28 cellular contexts compared by ENCODE assay signal in genomic region chr9:27470291-27470805, GRCh38. TPM values are rescaled to one million over a fixed set of nuclear protein-coding genes. Genes with fewer than 3 reads are reported as not detected.
A peak's percentile ranks its signal among the peaks of the same experiment; 100 is the strongest.
DNase-seq lines count a peak whose midpoint lies in the region; ATAC-seq, FAIRE-seq and TF ChIP-seq lines count a peak whose summit lies in the region.
"Had no signal": no experiment of that assay in that cellular context is flagged by ENCODE, and none has a peak within 500 bp of the region (broad histone marks: within the 10 kb centered on the region; RNA-seq: fewer than 3 reads in every experiment).

No MANE protein-coding gene starts in this region.

- H3K36me3 ChIP-seq in BLaER1 treated with 17β-estradiol and CSF1 and Interleukin-3, amounts not matched to agents 10 nM and 100 nM: peaks cover 0 to 9% (median 0%) of the 10 kb centered on the region in 11 experiments; a peak in 2 of 22 replicates
- H3K36me3 ChIP-seq in sigmoid colon: no peaks in the 10 kb centered on the region
- H3K36me3 ChIP-seq: transverse colon had no signal

- peak; percentile 74 for DNase-seq in NCI-H82 (lab: John Stamatoyannopoulos, UW)
- no peak for DNase-seq in glutamatergic neuron
- DNase-seq in sigmoid colon: no peak
- no peak for DNase-seq in H54 (ENCODE audit: insufficient read length, low spot score)
- DNase-seq in left lobe of liver (ENCODE audit: low spot score): no peak
- no peak for DNase-seq in NCI-H226
- DNase-seq in left ventricle myocardium superior: no peak
- DNase-seq: activated CD4-positive, alpha-beta T cell treated with anti-CD3 and anti-CD28 coated beads, Interleukin-2, amount 50 U/mL, for 4 hours; activated CD8-positive, alpha-beta memory T cell treated with anti-CD3 and anti-CD28 coated beads, Interleukin-2, amount 50 U/mL, for 48 hours; C1 segment of cervical spinal cord; Calu3; EL; GM23248; left colon; NCI-H1105; nucleus accumbens; stimulated activated naive CD4-positive, alpha-beta T cell; transverse colon had no signal

- H3K27ac Mint-ChIP-seq in glutamatergic neuron (ENCODE audit: unreplicated experiment): peak overlapping the region; percentile 50

- WGBS in sigmoid colon, 2 donors: 96 to 98% methylated on average over 6 of the region's 6 CpGs

- TF ChIP-seq POLR2A in sigmoid colon (IDR thresholded peaks at IDR 0.05) (no peak), H54 (IDR thresholded peaks at IDR 0.05; ENCODE audit: low read depth, low read length) (no peak)

- H3K4me2 ChIP-seq in BLaER1 treated with 17β-estradiol and CSF1 and Interleukin-3, amounts not matched to agents 10 nM and 100 nM: peak overlapping the region; percentile 56 to 81 (median 71)
- H3K4me2 ChIP-seq: smooth muscle cell had no signal

- no peak overlapping the region for H3K4me3 Mint-ChIP-seq in glutamatergic neuron (ENCODE audit: unreplicated experiment)

- no peak overlapping the region for H3K9ac ChIP-seq in BLaER1 treated with 17β-estradiol and CSF1 and Interleukin-3, amounts not matched to agents 10 nM and 100 nM
- H3K9ac ChIP-seq: GM23248 had no signal

- TF ChIP-seq CTCF in glutamatergic neuron (IDR thresholded peaks at IDR 0.05; ENCODE audit: partially characterized antibody, unreplicated experiment): no peak
- no peak for TF ChIP-seq CTCF in sigmoid colon (IDR thresholded peaks at IDR 0.05)

- FAIRE-seq in H54 (lab: Jason Lieb, UNC): no peak
- FAIRE-seq: colon, endometrium, HepG2 had no signal

- peaks cover 2% of the 10 kb centered on the region for H3K9me3 Mint-ChIP-seq in glutamatergic neuron (ENCODE audit: unreplicated experiment)

- ATAC-seq in left lobe of liver: no peak
- no peak for ATAC-seq in left ventricle myocardium superior
- ATAC-seq: HepG2, left colon had no signal

- peaks cover 15% of the 10 kb centered on the region for H3K4me1 Mint-ChIP-seq in glutamatergic neuron (ENCODE audit: low read depth, unreplicated experiment)

- intact Hi-C loops in sigmoid colon (cut with DNase I) (no loop called here), left ventricle myocardium superior (cut with micrococcal nuclease) (loop anchor here (10.0 kb wide), 1 partner anchor 86 kb away; no protein-coding TSS in a partner anchor)

- peak overlapping the region in 7 of 11 experiments; percentile 2 to 34 (median 14); a peak in 7 of 22 replicates for H3K27ac ChIP-seq in BLaER1 treated with 17β-estradiol and CSF1 and Interleukin-3, amounts not matched to agents 10 nM and 100 nM
- peak overlapping the region in 3 of 4 donors; percentile 72 to 76 (median 75) for H3K27ac ChIP-seq in sigmoid colon
- H3K27ac ChIP-seq: GM23248 had no signal

- H3K27me3 ChIP-seq in BLaER1 treated with 17β-estradiol and CSF1 and Interleukin-3, amounts not matched to agents 10 nM and 100 nM: no peaks in the 10 kb centered on the region
- no peaks in the 10 kb centered on the region for H3K27me3 ChIP-seq in sigmoid colon
- H3K27me3 ChIP-seq: transverse colon had no signal

- no peaks in the 10 kb centered on the region for H4K20me1 ChIP-seq in BLaER1 treated with 17β-estradiol and CSF1 and Interleukin-3, amounts not matched to agents 10 nM and 100 nM

- H3K27me3 Mint-ChIP-seq in glutamatergic neuron (ENCODE audit: unreplicated experiment): no peaks in the 10 kb centered on the region

- TF ChIP-seq EP300 in sigmoid colon (IDR thresholded peaks at IDR 0.05): no peak

- peaks cover 59 to 100% (median 69%) of the 10 kb centered on the region in 10 experiments for H3K4me1 ChIP-seq in BLaER1 treated with 17β-estradiol and CSF1 and Interleukin-3, amounts not matched to agents 10 nM and 100 nM
- H3K4me1 ChIP-seq in sigmoid colon: peaks cover 0 to 64% (median 55%) of the 10 kb centered on the region in 4 donors

- no peaks in the 10 kb centered on the region for H3K36me3 Mint-ChIP-seq in glutamatergic neuron (ENCODE audit: unreplicated experiment)

- no peak overlapping the region for H3K4me3 ChIP-seq in BLaER1 treated with 17β-estradiol and CSF1 and Interleukin-3, amounts not matched to agents 10 nM and 100 nM
- H3K4me3 ChIP-seq in sigmoid colon: no peak overlapping the region
- H3K4me3 ChIP-seq: GM23248, smooth muscle cell, transverse colon had no signal

- H3K9me3 ChIP-seq in BLaER1 treated with 17β-estradiol and CSF1 and Interleukin-3, amounts not matched to agents 10 nM and 100 nM (replicated peaks in 1 of 11): peaks cover 16 to 25% (median 21%) of the 10 kb centered on the region in 11 experiments; a peak in 20 of 22 replicates
- no peaks in the 10 kb centered on the region for H3K9me3 ChIP-seq in sigmoid colon
- H3K9me3 ChIP-seq: transverse colon had no signal

RNA-seq across cellular contexts. Expression of gene IFNK, which starts 53.7 kb away (rescaled TPM):
- total RNA-seq in glutamatergic neuron (ENCODE audit: unreplicated experiment) (not detected), sigmoid colon (not detected), left lobe of liver (not detected), left ventricle myocardium superior (not detected)
- polyA plus RNA-seq in sigmoid colon: not detected
- total RNA-seq: Calu3; GM23248; HepG2; left colon; mucosa of gallbladder; NCI-H460; renal cortical epithelial cell; SK-MEL-5; smooth muscle cell; T-helper 1 cell treated with Interleukin-12 subunit alpha and Interleukin-12 subunit beta and Interleukin-4 antibody, amounts not matched to agents 30 ng/mL and 1 ng/mL, for 36 hours; transverse colon had no signal
- polyA plus RNA-seq: GM23248, HepG2, smooth muscle cell had no signal

RNA-seq across cellular contexts. Expression of gene MOB3B, which starts 59.3 kb away (rescaled TPM):
- total RNA-seq in glutamatergic neuron (ENCODE audit: unreplicated experiment): 1.8 TPM
- total RNA-seq in sigmoid colon: 10 to 100 TPM in 2 of 4 donors, 1 to 10 TPM in 2; 6.9 to 19.7 (median 10.4) TPM
- 10 to 100 TPM; 16.1 to 23.4 (median 18.6) TPM for polyA plus RNA-seq in sigmoid colon
- 0.91 TPM for total RNA-seq in left lobe of liver
- total RNA-seq in left ventricle myocardium superior: 1.7 TPM
- total RNA-seq: GM23248, SK-MEL-5 had no signal
